ENCODE assay signal across 12 cellular contexts in genomic region chr13:30676672-30677071, GRCh38. TPM values are rescaled to one million over a fixed set of nuclear protein-coding genes. Genes with fewer than 3 reads are reported as not detected.
DNase-seq lines count a peak whose midpoint lies in the region; ATAC-seq and TF ChIP-seq lines count a peak whose summit lies in the region.
"Had no signal": no experiment of that assay in that cellular context is flagged by ENCODE, and none has a peak within 500 bp of the region (broad histone marks: within the 10 kb centered on the region; RNA-seq: fewer than 3 reads in every experiment).

No MANE protein-coding gene starts in this region.

- peak overlapping the region; percentile 42 for H2BK12ac ChIP-seq in trophoblast cell (ENCODE audit: low read length)

- POLR2A ChIA-PET in CD4-positive, alpha-beta memory T cell (lab: Charles Lee; ENCODE audit: partially characterized antibody), result no interaction called here

- no peak overlapping the region for H4K91ac ChIP-seq in trophoblast cell (ENCODE audit: low read depth, low read length)

- H3K4me3 Mint-ChIP-seq in chondrocyte (ENCODE audit: unreplicated experiment), result no peak overlapping the region
- H3K4me3 Mint-ChIP-seq in CD4-positive, alpha-beta memory T cell, result peak overlapping the region in 2 of 8 donors; percentile 44 to 46
- H3K4me3 Mint-ChIP-seq: activated CD4-positive, alpha-beta memory T cell treated with anti-CD3 and anti-CD28 coated beads, Interleukin-2, amount 10 ng/mL, durations not matched to agents 7 days and 5 days had no signal

- H3K9me3 ChIP-seq in trophoblast cell (ENCODE audit: insufficient read depth, low read depth, low read length), result no peaks in the 10 kb centered on the region
- H3K9me3 ChIP-seq in body of pancreas, result no peaks in the 10 kb centered on the region
- no peaks in the 10 kb centered on the region for H3K9me3 ChIP-seq in CD4-positive, alpha-beta memory T cell (ENCODE audit: control insufficient read depth in 1 of 2, low read length in 2 of 2)
- H3K9me3 ChIP-seq: ascending aorta, suprapubic skin had no signal

- no peak overlapping the region for H3K14ac ChIP-seq in trophoblast cell (ENCODE audit: low read length)

- H3K79me2 ChIP-seq in trophoblast cell (ENCODE audit: control insufficient read depth, insufficient read depth, low read length, poor library complexity), result no peaks in the 10 kb centered on the region

- no CpG with 5 or more reads among the region's 3 CpGs for WGBS in trophoblast cell (ENCODE audit: extremely low coverage, insufficient coverage, insufficient read length)
- WGBS in body of pancreas, 2 donors, result 57 to 67% methylated on average over 3 of the region's 3 CpGs

- peaks cover 21% of the 10 kb centered on the region for H3K4me1 Mint-ChIP-seq in chondrocyte (ENCODE audit: low read depth)
- H3K4me1 Mint-ChIP-seq in CD4-positive, alpha-beta memory T cell, result peaks cover 16 to 31% (median 23%) of the 10 kb centered on the region in 4 donors

- no peak for ATAC-seq in body of pancreas

- H3K4me3 ChIP-seq in LNCaP clone FGC (ENCODE audit: low read depth, low read length) (no peak overlapping the region), trophoblast cell (ENCODE audit: low read depth, low read length) (no peak overlapping the region), body of pancreas (no peak overlapping the region)
- no peak overlapping the region for H3K4me3 ChIP-seq in CD4-positive, alpha-beta memory T cell (ENCODE audit: low read length in 2 of 2)
- H3K4me3 ChIP-seq: ascending aorta, suprapubic skin had no signal

- TF ChIP-seq CTCF in LNCaP clone FGC (IDR thresholded peaks at IDR 0.05; ENCODE audit: control insufficient read depth, extremely low read depth, insufficient read depth), result peak; percentile 38
- peak; percentile 73 for TF ChIP-seq CTCF in chondrocyte (IDR thresholded peaks at IDR 0.05)
- TF ChIP-seq CTCF in body of pancreas (IDR thresholded peaks at IDR 0.05), result peak in 2 of 7 experiments; percentile 3 to 4

- no peak overlapping the region for H4K12ac ChIP-seq in trophoblast cell (ENCODE audit: low read depth, low read length)

- no peak overlapping the region for H2BK5ac ChIP-seq in trophoblast cell (ENCODE audit: low read depth, low read length, poor library complexity)

- H3K4ac ChIP-seq in trophoblast cell (ENCODE audit: low read depth, low read length), result no peak overlapping the region

- no peak overlapping the region for H4K8ac ChIP-seq in trophoblast cell (ENCODE audit: low read depth, low read length)

- intact Hi-C loops in body of pancreas (cut with DNase I), result no loop called here
- intact Hi-C loops in CD4-positive, alpha-beta memory T cell (cut with micrococcal nuclease), result no loop called here

- no peak overlapping the region for H3K18ac ChIP-seq in trophoblast cell (ENCODE audit: low read length)

- H3K4me1 ChIP-seq in trophoblast cell (ENCODE audit: control insufficient read depth in 1 of 2, insufficient read depth in 2 of 2, low read length in 2 of 2) (peaks cover 0 to 6% of the 10 kb centered on the region in 2 experiments), body of pancreas (peaks cover 17% of the 10 kb centered on the region)
- H3K4me1 ChIP-seq in CD4-positive, alpha-beta memory T cell (ENCODE audit: insufficient read depth, low read length), result peaks cover 7% of the 10 kb centered on the region
- H3K4me1 ChIP-seq: ascending aorta had no signal

- CTCF ChIA-PET in CD4-positive, alpha-beta memory T cell (lab: Charles Lee; ENCODE audit: partially characterized antibody), result interaction anchor here (0.7 to 1.2 kb wide), 6 partner anchors 9 to 127 kb away, joined by 3 to 5 read pairs (median 3); no protein-coding TSS in a partner anchor

- H3K27me3 Mint-ChIP-seq in chondrocyte (ENCODE audit: low read depth), result no peaks in the 10 kb centered on the region
- peaks cover 0 to 4% of the 10 kb centered on the region in 2 donors for H3K27me3 Mint-ChIP-seq in CD4-positive, alpha-beta memory T cell

- no peak overlapping the region for H2AK5ac ChIP-seq in trophoblast cell (ENCODE audit: low read length)

- H3K36me3 Mint-ChIP-seq in chondrocyte (ENCODE audit: low read depth), result no peaks in the 10 kb centered on the region
- peaks cover 0 to 6% of the 10 kb centered on the region in 2 donors for H3K36me3 Mint-ChIP-seq in CD4-positive, alpha-beta memory T cell
- H3K36me3 Mint-ChIP-seq: IgD-negative memory B cell had no signal

- no peak for TF ChIP-seq POLR2A in body of pancreas (IDR thresholded peaks at IDR 0.05)

- peak in 2 of 3 experiments; percentile 3 for DNase-seq in NCI-H1417 (lab: John Stamatoyannopoulos, UW)
- DNase-seq in NCI-H1417 treated with DMSO at 0.1 percent for 48 hours (lab: John Stamatoyannopoulos, UW), result no peak
- no peak for DNase-seq in LNCaP clone FGC (ENCODE audit: low read depth)
- DNase-seq in chondrocyte (ENCODE audit: low spot score), result no peak
- DNase-seq in trophoblast cell, result peak in 1 of 2 donors; percentile 31
- DNase-seq in activated CD4-positive, alpha-beta T cell treated with anti-CD3 and anti-CD28 coated beads, Interleukin-2, amount 50 U/mL, for 1 hour, result no peak
- no peak for DNase-seq in body of pancreas
- no peak for DNase-seq in CD4-positive, alpha-beta memory T cell
- DNase-seq: activated CD4-positive, alpha-beta memory T cell treated with anti-CD3 and anti-CD28 coated beads, Interleukin-2, amount 10 ng/mL, durations not matched to agents 7 days and 5 days had no signal

- no peaks in the 10 kb centered on the region for H3K9me3 Mint-ChIP-seq in chondrocyte (ENCODE audit: low read depth)
- H3K9me3 Mint-ChIP-seq in CD4-positive, alpha-beta memory T cell, result peaks cover 0 to 7% (median 0%) of the 10 kb centered on the region in 8 donors
- H3K9me3 Mint-ChIP-seq: activated CD4-positive, alpha-beta memory T cell treated with anti-CD3 and anti-CD28 coated beads, Interleukin-2, amount 10 ng/mL, durations not matched to agents 7 days and 5 days; IgD-negative memory B cell had no signal

- H3K27me3 ChIP-seq in trophoblast cell (ENCODE audit: insufficient read depth, low read length), result no peaks in the 10 kb centered on the region
- no peaks in the 10 kb centered on the region for H3K27me3 ChIP-seq in body of pancreas
- H3K27me3 ChIP-seq in CD4-positive, alpha-beta memory T cell (ENCODE audit: insufficient read depth, low read length), result no peaks in the 10 kb centered on the region
- H3K27me3 ChIP-seq: ascending aorta, suprapubic skin had no signal

- H3K36me3 ChIP-seq in trophoblast cell (ENCODE audit: control insufficient read depth in 1 of 2, insufficient read depth in 2 of 2, low read length in 2 of 2), result no peaks in the 10 kb centered on the region
- H3K36me3 ChIP-seq in body of pancreas (replicated peaks in 1 of 2; ENCODE audit: insufficient read depth in 1 of 2, low read depth in 2 of 2), result no peaks in the 10 kb centered on the region
- no peaks in the 10 kb centered on the region for H3K36me3 ChIP-seq in CD4-positive, alpha-beta memory T cell (ENCODE audit: insufficient read depth, low read length)
- H3K36me3 ChIP-seq: ascending aorta, suprapubic skin had no signal

- no peak overlapping the region for H3K9ac ChIP-seq in trophoblast cell (ENCODE audit: low read length)

- H3K23ac ChIP-seq in trophoblast cell (ENCODE audit: low read length), result no peak overlapping the region

- no peak overlapping the region for H2AFZ ChIP-seq in trophoblast cell (ENCODE audit: insufficient read depth, low read length, poor library complexity)

- H3K27ac Mint-ChIP-seq in chondrocyte (ENCODE audit: unreplicated experiment), result no peak overlapping the region
- peak overlapping the region in 1 of 7 donors; percentile 100 for H3K27ac Mint-ChIP-seq in CD4-positive, alpha-beta memory T cell
- H3K27ac Mint-ChIP-seq: activated CD4-positive, alpha-beta memory T cell treated with anti-CD3 and anti-CD28 coated beads, Interleukin-2, amount 10 ng/mL, durations not matched to agents 7 days and 5 days had no signal

- peaks cover 2% of the 10 kb centered on the region for H3K79me1 ChIP-seq in trophoblast cell (ENCODE audit: low read length)

- H3K27ac ChIP-seq in trophoblast cell (ENCODE audit: low read depth, low read length), result no peak overlapping the region
- no peak overlapping the region for H3K27ac ChIP-seq in body of pancreas
- no peak overlapping the region for H3K27ac ChIP-seq in CD4-positive, alpha-beta memory T cell (ENCODE audit: low read depth, low read length)
- H3K27ac ChIP-seq: suprapubic skin had no signal

- H2BK120ac ChIP-seq in trophoblast cell (ENCODE audit: insufficient read depth, low read length, poor library complexity), result no peak overlapping the region

- no peak overlapping the region for H3K4me2 ChIP-seq in trophoblast cell (ENCODE audit: low read length)

RNA-seq across cellular contexts. Expression of gene ALOX5AP, which starts 58.7 kb away (rescaled TPM):
- 0.57 to 2.1 TPM (median 1.1 TPM) in 3 replicates for total RNA-seq in chondrocyte
- polyA plus RNA-seq in trophoblast cell (2013), result 3.3 and 3.5 TPM in 2 replicates
- total RNA-seq in body of pancreas, result 10 to 100 TPM; 12.5 to 17.4 TPM
- 10 to 100 TPM; 53.7 to 54.0 TPM for total RNA-seq in CD4-positive, alpha-beta memory T cell
- polyA plus RNA-seq in CD4-positive, alpha-beta memory T cell, result 100 to 1,000 TPM; 377 to 569 TPM

RNA-seq across cellular contexts. Expression of gene USPL1, which starts 59.0 kb away (rescaled TPM):
- 10.6 to 15.3 TPM (median 11.0 TPM) in 3 replicates for total RNA-seq in chondrocyte
- polyA plus RNA-seq in trophoblast cell (2013), result 13.9 and 14.1 TPM in 2 replicates
- total RNA-seq in body of pancreas, result 10 to 100 TPM; 10.9 to 14.5 TPM
- 10 to 100 TPM; 30.4 to 31.8 TPM for total RNA-seq in CD4-positive, alpha-beta memory T cell
- polyA plus RNA-seq in CD4-positive, alpha-beta memory T cell, result 10 to 100 TPM; 13.5 to 15.1 TPM

Comparison
In these comparisons a context has a peak if more than half of its experiments do, and no peak if none do; other contexts are left out.
1. DNase-seq: peak in NCI-H1417 (2 of 3); none in NCI-H1417 treated with DMSO at 0.1 percent for 48 hours (single experiment), LNCaP clone FGC (single experiment), chondrocyte (single experiment), activated CD4-positive, alpha-beta T cell treated with anti-CD3 and anti-CD28 coated beads, Interleukin-2, amount 50 U/mL, for 1 hour (single experiment), body of pancreas (0 of 4) and CD4-positive, alpha-beta memory T cell (0 of 5).